ENCODE assay signal across 7 cellular contexts in the genomic region with DNA sequence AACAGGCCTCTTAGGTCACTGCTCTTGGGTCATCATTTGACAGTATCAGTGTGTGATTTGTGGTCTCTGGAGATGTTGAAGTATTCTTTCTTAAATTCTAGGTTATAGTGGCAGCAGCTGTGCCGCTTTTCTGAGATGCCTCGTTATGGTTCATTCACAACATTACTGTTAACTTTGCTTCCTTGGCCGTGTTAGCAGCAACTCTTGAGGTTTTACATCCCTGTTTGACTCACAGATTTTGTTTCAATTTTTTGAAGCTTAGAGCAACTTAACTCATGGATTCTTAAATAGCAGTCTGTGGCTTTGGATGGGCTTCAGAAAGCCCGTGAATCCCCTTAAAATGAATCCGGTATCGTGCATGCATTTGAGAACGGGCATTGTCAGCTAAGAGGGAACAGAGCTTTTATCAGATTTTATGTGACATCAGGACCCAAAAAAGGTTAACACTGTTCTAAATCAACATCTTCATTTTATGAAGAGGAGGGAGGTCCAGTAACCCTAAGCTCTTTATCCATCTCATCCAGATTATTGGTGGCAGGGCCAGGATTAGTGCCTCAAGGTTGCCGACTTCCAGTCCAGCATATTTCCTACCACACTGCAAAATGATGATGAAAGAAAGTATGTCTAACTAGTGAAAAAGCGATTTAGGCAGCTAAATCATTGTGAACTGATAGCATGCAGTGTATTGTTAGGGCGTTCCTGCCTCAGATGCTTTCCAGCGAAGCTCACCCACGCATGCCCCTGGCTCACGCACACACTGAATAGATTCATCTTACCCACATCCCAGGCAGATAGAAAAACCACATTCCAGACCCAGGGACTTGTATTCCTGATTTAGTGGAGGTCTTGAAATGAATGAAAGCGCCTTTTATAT. TPM values are rescaled to one million over a fixed set of nuclear protein-coding genes. Genes with fewer than 3 reads are reported as not detected.
DNase-seq lines count a peak whose midpoint lies in the region; ATAC-seq and TF ChIP-seq lines count a peak whose summit lies in the region.

No MANE protein-coding gene starts in this region.

- H3K36me3 ChIP-seq in mucosa of descending colon (ENCODE audit: low read depth) = no peaks in the 10 kb centered on the region

- DNase-seq in WTC11 (ENCODE audit: low spot score) (no peak), fibroblast of villous mesenchyme (ENCODE audit: low read depth) (peak; percentile 32), mucosa of descending colon (no peak), NCI-H345 treated with DMSO at 0.1 percent for 48 hours (lab: John Stamatoyannopoulos, UW; ENCODE audit: unreplicated experiment) (no peak)
- DNase-seq in stimulated activated CD4-positive, alpha-beta T cell treated with anti-CD3 and anti-CD28 coated beads, Interleukin-2, amount 100 ng/mL, for 24 hours = peak; percentile 43 to 53

- CTCF ChIA-PET in WTC11 (lab: Charles Lee) = interaction anchor here (0.9 to 1.0 kb wide), 2 partner anchors 163 to 210 kb away, joined by 3 to 4 read pairs; no protein-coding TSS in a partner anchor

- peak overlapping the region; percentile 98 for H3K4me3 Mint-ChIP-seq in WTC11

- no peak for TF ChIP-seq CTCF in WTC11 (IDR thresholded peaks at IDR 0.05)
- no peak for TF ChIP-seq CTCF in fibroblast of villous mesenchyme (IDR thresholded peaks at IDR 0.05; ENCODE audit: insufficient read depth, low read depth, low read length)
- TF ChIP-seq CTCF in mucosa of descending colon (IDR thresholded peaks at IDR 0.05) = no peak

- H3K4me3 ChIP-seq in fibroblast of villous mesenchyme (ENCODE audit: low read depth, low read length) (peak overlapping the region; percentile 93), mucosa of descending colon (no peak overlapping the region)

- no peaks in the 10 kb centered on the region for H3K9me3 Mint-ChIP-seq in WTC11

- POLR2A ChIA-PET in WTC11 (lab: Charles Lee) = no interaction called here

- H3K4me1 ChIP-seq in mucosa of descending colon (ENCODE audit: low read depth) = peaks cover 8% of the 10 kb centered on the region

- intact Hi-C loops in mucosa of descending colon (cut with DNase I, micrococcal nuclease) = loop anchor here in 1 of 2 donors (10.0 kb wide), 1 partner anchor 203 kb away; no protein-coding TSS in a partner anchor

- ATAC-seq in HG03565 (IDR thresholded peaks at IDR 0.05; ENCODE audit: unreplicated experiment) (peak; percentile 34), WTC11 (no peak), mucosa of descending colon (no peak), HG03045 (IDR thresholded peaks at IDR 0.05; ENCODE audit: unreplicated experiment) (no peak)

- H3K4me1 Mint-ChIP-seq in WTC11 = peaks cover 46% of the 10 kb centered on the region

- H3K27ac Mint-ChIP-seq in WTC11 = peak overlapping the region; percentile 42

- peaks cover 5% of the 10 kb centered on the region; the same call in 1 of the 2 replicates for H3K27me3 Mint-ChIP-seq in WTC11 (ENCODE audit: low read depth)

- H3K9me3 ChIP-seq in mucosa of descending colon = no peaks in the 10 kb centered on the region

- peaks cover 48% of the 10 kb centered on the region for H3K36me3 Mint-ChIP-seq in WTC11

TF ChIP-seq in WTC11, 78 proteins besides CTCF, POLR2A, EP300 and RAD21:
- TF ChIP-seq GTF2I (CRISPR knock-in tag; conservative IDR thresholded peaks at IDR 0.05) (no peak), ZNF317 (CRISPR knock-in tag; IDR thresholded peaks at IDR 0.05; ENCODE audit: borderline replicate concordance, low read depth) (no peak)
- TF ChIP-seq, protein P1, sequence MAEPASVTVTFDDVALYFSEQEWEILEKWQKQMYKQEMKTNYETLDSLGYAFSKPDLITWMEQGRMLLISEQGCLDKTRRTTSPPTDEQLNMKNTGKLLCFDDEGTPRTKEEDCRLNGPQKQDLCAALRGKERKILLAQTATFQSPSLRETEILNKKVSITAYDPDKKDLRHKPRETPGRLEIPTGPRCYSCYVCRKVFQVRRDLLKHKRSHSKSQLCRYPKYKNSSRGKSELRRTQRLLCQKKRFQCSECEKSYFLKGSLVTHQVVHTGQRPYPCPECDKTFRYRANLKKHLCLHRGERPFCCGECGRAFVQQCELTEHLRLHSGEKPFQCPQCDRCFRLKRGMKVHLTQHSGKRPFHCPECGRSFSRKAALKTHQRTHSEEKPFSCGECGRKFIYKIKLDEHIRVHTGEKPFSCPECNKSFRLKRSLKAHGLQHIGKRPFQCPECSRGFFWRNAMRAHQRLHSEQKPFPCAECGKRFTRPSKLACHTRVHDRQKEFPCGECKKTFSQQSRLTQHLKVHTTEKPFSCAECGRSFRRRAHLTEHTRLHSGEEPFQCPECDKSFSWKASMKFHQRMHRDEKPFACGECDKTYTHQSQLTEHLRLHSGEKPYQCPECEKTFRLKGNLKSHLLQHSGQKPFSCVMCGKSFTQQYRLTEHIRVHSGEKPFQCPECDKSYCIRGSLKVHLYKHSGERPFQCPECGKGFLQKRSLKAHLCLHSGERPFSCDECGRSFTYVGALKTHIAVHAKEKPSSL (CRISPR knock-in tag; conservative IDR thresholded peaks at IDR 0.05) = no peak

RNA-seq across cellular contexts. Expression of gene TRIB2, which starts 5.1 kb away (rescaled TPM):
- total RNA-seq in WTC11 (2021) (79.6 to 89.3 TPM (median 83.1 TPM) in 3 replicates), fibroblast of villous mesenchyme (28.0 and 28.9 TPM in 2 replicates), mucosa of descending colon (10 to 100 TPM in 1 of 3 donors, 1 to 10 TPM in 2; 4.9 to 28.3 (median 6.8) TPM)

Comparison
In these comparisons a context has a peak if more than half of its experiments do, and no peak if none do; other contexts are left out.
1. DNase-seq: peak in fibroblast of villous mesenchyme (single experiment) and stimulated activated CD4-positive, alpha-beta T cell treated with anti-CD3 and anti-CD28 coated beads, Interleukin-2, amount 100 ng/mL, for 24 hours (2 of 2); none in WTC11 (single experiment), mucosa of descending colon (0 of 3) and NCI-H345 treated with DMSO at 0.1 percent for 48 hours (single experiment).